Comparison of ENCODE assay signal across 22 cellular contexts in genomic region chr13:62964522-62964921, GRCh38.
DNase-seq lines count a peak whose midpoint lies in the region; ATAC-seq and TF ChIP-seq lines count a peak whose summit lies in the region.
"Had no signal": no experiment of that assay in that cellular context is flagged by ENCODE, and none has a peak within 500 bp of the region (broad histone marks: within the 10 kb centered on the region; RNA-seq: fewer than 3 reads in every experiment).

No MANE protein-coding gene starts in this region.

- in situ Hi-C loops in G401 (cut with HindIII; ENCODE audit: low sequenced_read_pairs): no loop called here

- H4K20me1 ChIP-seq in DND-41 (ENCODE audit: insufficient read depth, low read length): no peaks in the 10 kb centered on the region
- H4K20me1 ChIP-seq: BLaER1 had no signal

- peaks cover 6% of the 10 kb centered on the region for H3K9me3 ChIP-seq in DND-41 (ENCODE audit: insufficient read depth, low read length, severe bottlenecking)
- H3K9me3 ChIP-seq in SJCRH30 (replicated peaks): peaks cover 2% of the 10 kb centered on the region; the same call in 1 of the 2 replicates
- peaks cover 21% of the 10 kb centered on the region for H3K9me3 ChIP-seq in endodermal cell (ENCODE audit: control insufficient read depth, low read length)
- no peaks in the 10 kb centered on the region for H3K9me3 ChIP-seq in BE2C
- H3K9me3 ChIP-seq: A549 had no signal

- no peaks in the 10 kb centered on the region for H3K27me3 Mint-ChIP-seq in endodermal cell (ENCODE audit: insufficient read depth)
- H3K27me3 Mint-ChIP-seq: B cell; CD4-positive, alpha-beta memory T cell; CD4-positive, CD25-positive, alpha-beta regulatory T cell had no signal

- no peaks in the 10 kb centered on the region for H3K79me2 ChIP-seq in DND-41 (ENCODE audit: insufficient read depth, low read length)

- H3K36me3 ChIP-seq in DND-41 (ENCODE audit: insufficient read depth, low read length) (0 out of 2 replicates have a peak, but pooled peaks cover 4% of the 10 kb centered on the region), SJCRH30 (no peaks in the 10 kb centered on the region), endodermal cell (ENCODE audit: control insufficient read depth, insufficient read depth, low read length) (no peaks in the 10 kb centered on the region), BE2C (no peaks in the 10 kb centered on the region)
- H3K36me3 ChIP-seq: BLaER1 had no signal

- peak; percentile 90 for ATAC-seq in DND-41 (ENCODE audit: insufficient read depth, low read depth)
- ATAC-seq: A549, GM12878 had no signal

- TF ChIP-seq CTCF in DND-41 (IDR thresholded peaks at IDR 0.05; ENCODE audit: borderline replicate concordance, extremely low read depth, low read length, poor library complexity, severe bottlenecking): peak; percentile 4
- no peak for TF ChIP-seq CTCF in endodermal cell (conservative IDR thresholded peaks at IDR 0.05)
- TF ChIP-seq CTCF in BE2C (IDR thresholded peaks at IDR 0.05; ENCODE audit: low read depth, low read length): no peak

- H3K4me2 ChIP-seq in DND-41 (ENCODE audit: insufficient read depth, low read length): peak overlapping the region; percentile 24; the same call in 1 of the 2 replicates
- H3K4me2 ChIP-seq: A549, BLaER1 had no signal

- peak overlapping the region; percentile 72 for H2AFZ ChIP-seq in DND-41 (ENCODE audit: low read depth, low read length)

- DNase-seq in DND-41: peak; percentile 70
- DNase-seq in SJCRH30: peak; percentile 6 to 47
- no peak for DNase-seq in endodermal cell
- DNase-seq in G401 (ENCODE audit: low spot score): no peak
- no peak for DNase-seq in BE2C
- DNase-seq: AML-193; C1 segment of cervical spinal cord; CD4-positive, alpha-beta memory T cell; CD4-positive, CD25-positive, alpha-beta regulatory T cell; CD8-positive, alpha-beta memory T cell; COR-L47; DMS 273 treated with DMSO at 0.1 percent for 48 hours; DMS153; DMS53; DMS79; GDM1 had no signal

- H3K4me1 ChIP-seq in DND-41 (ENCODE audit: insufficient read depth, low read length): peaks cover 20% of the 10 kb centered on the region
- peaks cover 3% of the 10 kb centered on the region; the same call in 1 of the 2 replicates for H3K4me1 ChIP-seq in SJCRH30
- H3K4me1 ChIP-seq in endodermal cell (ENCODE audit: control insufficient read depth, insufficient read depth, low read length): peaks cover 6% of the 10 kb centered on the region
- no peaks in the 10 kb centered on the region for H3K4me1 ChIP-seq in BE2C
- H3K4me1 ChIP-seq: A549, BLaER1 had no signal

- H3K9ac ChIP-seq in DND-41 (ENCODE audit: low read depth, low read length) (no peak overlapping the region), endodermal cell (ENCODE audit: extremely low read depth, low read length, poor library complexity, severe bottlenecking) (no peak overlapping the region)
- H3K9ac ChIP-seq: BLaER1 had no signal

- H3K9me3 Mint-ChIP-seq in endodermal cell: peaks cover 21% of the 10 kb centered on the region

- no peak overlapping the region for H3K27ac Mint-ChIP-seq in endodermal cell
- H3K27ac Mint-ChIP-seq: B cell; CD4-positive, CD25-positive, alpha-beta regulatory T cell had no signal

- H3K4me3 ChIP-seq in DND-41 (ENCODE audit: low read depth in 1 of 2, low read length in 2 of 2) (no peak overlapping the region), SJCRH30 (no peak overlapping the region), endodermal cell (ENCODE audit: low read length) (peak overlapping the region; percentile 14), BE2C (ENCODE audit: low read depth, low read length) (no peak overlapping the region)
- H3K4me3 ChIP-seq: A549, BLaER1, GM12878 had no signal

- H3K4me1 Mint-ChIP-seq in endodermal cell: peaks cover 21% of the 10 kb centered on the region
- H3K4me1 Mint-ChIP-seq: B cell; CD14-positive monocyte; CD4-positive, alpha-beta memory T cell; CD4-positive, CD25-positive, alpha-beta regulatory T cell; CD8-positive, alpha-beta memory T cell had no signal

- peak overlapping the region; percentile 69 for H3K27ac ChIP-seq in DND-41 (ENCODE audit: low read length)
- H3K27ac ChIP-seq in SJCRH30: peak overlapping the region; percentile 41; the same call in 1 of the 2 replicates
- H3K27ac ChIP-seq in endodermal cell (ENCODE audit: low read depth, low read length): no peak overlapping the region
- H3K27ac ChIP-seq: 22Rv1, A549, BLaER1 had no signal

- H3K27me3 ChIP-seq in DND-41 (ENCODE audit: insufficient read depth, low read length, poor library complexity) (no peaks in the 10 kb centered on the region), SJCRH30 (no peaks in the 10 kb centered on the region), endodermal cell (ENCODE audit: control insufficient read depth, insufficient read depth, low read length, poor library complexity, severe bottlenecking) (no peaks in the 10 kb centered on the region), BE2C (no peaks in the 10 kb centered on the region)
- H3K27me3 ChIP-seq: BLaER1 had no signal

- no peak overlapping the region for H3K4me3 Mint-ChIP-seq in endodermal cell
- H3K4me3 Mint-ChIP-seq: B cell; CD14-positive monocyte; CD4-positive, alpha-beta memory T cell; CD4-positive, CD25-positive, alpha-beta regulatory T cell; CD8-positive, alpha-beta memory T cell had no signal

- H3K36me3 Mint-ChIP-seq in endodermal cell (ENCODE audit: low read depth): peaks cover 2% of the 10 kb centered on the region
- H3K36me3 Mint-ChIP-seq: CD14-positive monocyte; CD4-positive, alpha-beta memory T cell; CD4-positive, CD25-positive, alpha-beta regulatory T cell; CD8-positive, alpha-beta memory T cell had no signal

Comparison
In these comparisons a context has a peak if more than half of its experiments do, and no peak if none do; other contexts are left out.
1. DNase-seq: peak in DND-41 (single experiment) and SJCRH30 (2 of 2); none in endodermal cell (single experiment), G401 (single experiment) and BE2C (single experiment).